Comparison of ENCODE assay signal across 14 cellular contexts in genomic region chr1:193404236-193404635, GRCh38.
DNase-seq lines count a peak whose midpoint lies in the region; ATAC-seq lines count a peak whose summit lies in the region.
"Had no signal": no experiment of that assay in that cellular context is flagged by ENCODE, and none has a peak within 500 bp of the region (broad histone marks: within the 10 kb centered on the region; RNA-seq: fewer than 3 reads in every experiment).

No MANE protein-coding gene starts in this region.

- H2BK12ac ChIP-seq in mesenchymal stem cell (ENCODE audit: low read length in 2 of 2): no peak overlapping the region

- no peaks in the 10 kb centered on the region for H3K36me3 ChIP-seq in mesenchymal stem cell (ENCODE audit: control insufficient read depth in 1 of 2, insufficient read depth in 2 of 2, low read depth in 1 of 2, low read length in 2 of 2)

- H3K27me3 Mint-ChIP-seq in activated T-helper 17 cell treated with anti-CD3 and anti-CD28 coated beads, Interleukin-2, amount 50 U/mL, for 72 hours: no peaks in the 10 kb centered on the region
- H3K27me3 Mint-ChIP-seq: B cell; CD4-positive, alpha-beta T cell had no signal

- H3K9ac ChIP-seq in mesenchymal stem cell (ENCODE audit: low read length): no peak overlapping the region

- no peaks in the 10 kb centered on the region for H3K9me3 ChIP-seq in mesenchymal stem cell (ENCODE audit: control insufficient read depth, low read length)

- H3K4me3 Mint-ChIP-seq in activated T-helper 17 cell treated with anti-CD3 and anti-CD28 coated beads, Interleukin-2, amount 50 U/mL, for 72 hours: no peak overlapping the region
- H3K4me3 Mint-ChIP-seq in stimulated activated effector memory CD8-positive, alpha-beta T cell treated with anti-CD3 and anti-CD28 coated beads, Interleukin-12 subunit alpha, Interleukin-12 subunit beta, amount 100 ng/mL, for 72 hours: no peak overlapping the region
- H3K4me3 Mint-ChIP-seq: B cell; CD4-positive, alpha-beta T cell; GM23338 had no signal

- H3K4me1 Mint-ChIP-seq in activated T-helper 17 cell treated with anti-CD3 and anti-CD28 coated beads, Interleukin-2, amount 50 U/mL, for 72 hours: peaks cover 34% of the 10 kb centered on the region
- H3K4me1 Mint-ChIP-seq in stimulated activated effector memory CD8-positive, alpha-beta T cell treated with anti-CD3 and anti-CD28 coated beads, Interleukin-12 subunit alpha, Interleukin-12 subunit beta, amount 100 ng/mL, for 72 hours: peaks cover 19% of the 10 kb centered on the region
- H3K4me1 Mint-ChIP-seq: GM23338 had no signal

- no peak overlapping the region for H2BK15ac ChIP-seq in mesenchymal stem cell (ENCODE audit: low read depth, poor library complexity, severe bottlenecking)

- no peak overlapping the region for H3K23ac ChIP-seq in mesenchymal stem cell (ENCODE audit: low read length in 2 of 2)

- H3K4ac ChIP-seq in mesenchymal stem cell (ENCODE audit: low read depth in 1 of 2, low read length in 2 of 2): no peak overlapping the region

- intact Hi-C loops in Right ventricle myocardium superior (cut with DNase I): no loop called here

- H2BK120ac ChIP-seq in mesenchymal stem cell (ENCODE audit: low read depth, low read length): no peak overlapping the region

- ATAC-seq in activated T-helper 17 cell treated with anti-CD3 and anti-CD28 coated beads, Interleukin-2, amount 50 U/mL, for 72 hours (replicated peaks): peak; percentile 73
- ATAC-seq in stimulated activated effector memory CD8-positive, alpha-beta T cell treated with anti-CD3 and anti-CD28 coated beads, Interleukin-12 subunit alpha, Interleukin-12 subunit beta, amount 100 ng/mL, for 72 hours: peak; percentile 83
- ATAC-seq in HG03442 (IDR thresholded peaks at IDR 0.05; ENCODE audit: unreplicated experiment) (no peak), Right ventricle myocardium superior (ENCODE audit: poor library complexity) (no peak)
- ATAC-seq: GM23338 had no signal

- H3K9me3 Mint-ChIP-seq in activated T-helper 17 cell treated with anti-CD3 and anti-CD28 coated beads, Interleukin-2, amount 50 U/mL, for 72 hours: peaks cover 16% of the 10 kb centered on the region
- peaks cover 2% of the 10 kb centered on the region for H3K9me3 Mint-ChIP-seq in stimulated activated effector memory CD8-positive, alpha-beta T cell treated with anti-CD3 and anti-CD28 coated beads, Interleukin-12 subunit alpha, Interleukin-12 subunit beta, amount 100 ng/mL, for 72 hours
- H3K9me3 Mint-ChIP-seq: CD4-positive, alpha-beta T cell; GM23338 had no signal

- no peak overlapping the region for H2AFZ ChIP-seq in mesenchymal stem cell (ENCODE audit: low read depth, low read length)
- H2AFZ ChIP-seq: GM23338 had no signal

- no peak overlapping the region for H2BK5ac ChIP-seq in mesenchymal stem cell (ENCODE audit: low read depth, low read length, poor library complexity, severe bottlenecking)

- H3K4me3 ChIP-seq in mesenchymal stem cell (ENCODE audit: insufficient read depth in 1 of 2, low read depth in 1 of 2, low read length in 2 of 2): no peak overlapping the region
- H3K4me3 ChIP-seq: GM23338 had no signal

- peaks cover 4% of the 10 kb centered on the region for H3K4me1 ChIP-seq in mesenchymal stem cell (ENCODE audit: control insufficient read depth, insufficient read depth, low read depth, low read length)

- no peaks in the 10 kb centered on the region for H3K36me3 Mint-ChIP-seq in activated T-helper 17 cell treated with anti-CD3 and anti-CD28 coated beads, Interleukin-2, amount 50 U/mL, for 72 hours (ENCODE audit: low read depth)
- no peaks in the 10 kb centered on the region for H3K36me3 Mint-ChIP-seq in stimulated activated effector memory CD8-positive, alpha-beta T cell treated with anti-CD3 and anti-CD28 coated beads, Interleukin-12 subunit alpha, Interleukin-12 subunit beta, amount 100 ng/mL, for 72 hours

- 100% methylated on average over 2 of the region's 2 CpGs for WGBS in mesenchymal stem cell

- H3K14ac ChIP-seq in mesenchymal stem cell (ENCODE audit: low read length in 2 of 2): no peak overlapping the region

- DNase-seq in M059J (ENCODE audit: low read depth) (peak; percentile 56), mesenchymal stem cell (no peak), HCEC 1CT (no peak), Right ventricle myocardium superior (no peak)
- no peak for DNase-seq in stimulated activated effector memory CD8-positive, alpha-beta T cell treated with anti-CD3 and anti-CD28 coated beads, Interleukin-12 subunit alpha, Interleukin-12 subunit beta, amount 100 ng/mL, for 72 hours (ENCODE audit: low spot score in 2 of 2)
- DNase-seq: C1 segment of cervical spinal cord; CD4-positive, alpha-beta T cell; DND-41; GDM1; H7 had no signal

- H3K4me2 ChIP-seq in mesenchymal stem cell (ENCODE audit: low read length, poor library complexity, severe bottlenecking): no peak overlapping the region
- H3K4me2 ChIP-seq: GM23338 had no signal

- no peak overlapping the region for H4K8ac ChIP-seq in mesenchymal stem cell (ENCODE audit: low read length)

- peak overlapping the region; percentile 2 for H3K27ac Mint-ChIP-seq in activated T-helper 17 cell treated with anti-CD3 and anti-CD28 coated beads, Interleukin-2, amount 50 U/mL, for 72 hours
- H3K27ac Mint-ChIP-seq in stimulated activated effector memory CD8-positive, alpha-beta T cell treated with anti-CD3 and anti-CD28 coated beads, Interleukin-12 subunit alpha, Interleukin-12 subunit beta, amount 100 ng/mL, for 72 hours: no peak overlapping the region
- H3K27ac Mint-ChIP-seq: B cell; CD4-positive, alpha-beta T cell; GM23338 had no signal

- H3K27ac ChIP-seq in mesenchymal stem cell (ENCODE audit: low read length, poor library complexity, severe bottlenecking): no peak overlapping the region

- H3K18ac ChIP-seq in mesenchymal stem cell (ENCODE audit: low read depth in 1 of 2, low read length in 2 of 2): no peak overlapping the region

- H3K79me1 ChIP-seq in mesenchymal stem cell (replicated peaks; ENCODE audit: low read length, poor library complexity, severe bottlenecking): no peaks in the 10 kb centered on the region

- H2AK5ac ChIP-seq in mesenchymal stem cell (ENCODE audit: low read length, severe bottlenecking): peak overlapping the region; percentile 32

- no peaks in the 10 kb centered on the region for H3K27me3 ChIP-seq in mesenchymal stem cell (ENCODE audit: control insufficient read depth in 1 of 2, insufficient read depth in 1 of 2, low read length in 2 of 2)

- no peak overlapping the region for H4K91ac ChIP-seq in mesenchymal stem cell (ENCODE audit: low read length)

Comparison
In these comparisons a context has a peak if more than half of its experiments do, and no peak if none do; other contexts are left out.
1. ATAC-seq: peak in activated T-helper 17 cell treated with anti-CD3 and anti-CD28 coated beads, Interleukin-2, amount 50 U/mL, for 72 hours (single experiment) and stimulated activated effector memory CD8-positive, alpha-beta T cell treated with anti-CD3 and anti-CD28 coated beads, Interleukin-12 subunit alpha, Interleukin-12 subunit beta, amount 100 ng/mL, for 72 hours (single experiment); none in HG03442 (single experiment) and Right ventricle myocardium superior (single experiment).